ENCODE assay signal across 8 cellular contexts in genomic region chr2:221969087-221969829, GRCh38.
A peak's percentile ranks its signal among the peaks of the same experiment; 100 is the strongest.
DNase-seq lines count a peak whose midpoint lies in the region; ATAC-seq and TF ChIP-seq lines count a peak whose summit lies in the region.

No MANE protein-coding gene starts in this region.

- no peaks in the 10 kb centered on the region for H3K27me3 ChIP-seq in GM06990 (replicated peaks; ENCODE audit: control insufficient read depth, insufficient read depth, low read length)
- peaks cover 0 to 5% (median 0%) of the 10 kb centered on the region in 45 donors for H3K27me3 ChIP-seq in dorsolateral prefrontal cortex

- H3K4me3 ChIP-seq in GM06990 (replicated peaks; ENCODE audit: low read depth, low read length) (no peak overlapping the region), dorsolateral prefrontal cortex (no peak overlapping the region)

- no peak overlapping the region for H3K27ac Mint-ChIP-seq in T-helper 2 cell treated with Interferon-gamma antibody and Interleukin-4, amounts not matched to agents 5 μg/mL and 100 μg/mL, for 36 hours

- H3K36me3 ChIP-seq in GM06990 (ENCODE audit: control insufficient read depth, insufficient read depth, low read length): no peaks in the 10 kb centered on the region

- TF ChIP-seq CTCF in 22Rv1 (IDR thresholded peaks at IDR 0.05) (peak; percentile 82), GM06990 (IDR thresholded peaks at IDR 0.05; ENCODE audit: insufficient read depth, low read length, poor library complexity, severe bottlenecking) (peak; percentile 71), dorsolateral prefrontal cortex (IDR thresholded peaks at IDR 0.05 in 54 of 56, conservative IDR thresholded peaks at IDR 0.05 in 2 of 56; ENCODE audit: low read depth in 1 of 56, partially characterized antibody in 56 of 56) (peak; percentile 38 to 85 (median 70))

- H3K27me3 Mint-ChIP-seq in T-helper 2 cell treated with Interferon-gamma antibody and Interleukin-4, amounts not matched to agents 5 μg/mL and 100 μg/mL, for 36 hours (ENCODE audit: low read depth): no peaks in the 10 kb centered on the region

- ATAC-seq in HG03159 (IDR thresholded peaks at IDR 0.05; ENCODE audit: unreplicated experiment): peak; percentile 86
- no peak for ATAC-seq in HG02571 (IDR thresholded peaks at IDR 0.05; ENCODE audit: unreplicated experiment)

- intact Hi-C loops in dorsolateral prefrontal cortex (cut with DNase I): loop anchor here (5.0 kb wide), 1 partner anchor 397 kb away; the partner anchor contains the start of gene EPHA4 (in 2 of the 2)

- H3K4me1 Mint-ChIP-seq in T-helper 2 cell treated with Interferon-gamma antibody and Interleukin-4, amounts not matched to agents 5 μg/mL and 100 μg/mL, for 36 hours (ENCODE audit: low read depth): no peaks in the 10 kb centered on the region

- DNase-seq in GM06990 (ENCODE audit: extremely low read depth, insufficient read length) (no peak), NCI-H82 treated with DMSO at 0.1 percent for 48 hours (lab: John Stamatoyannopoulos, UW; ENCODE audit: unreplicated experiment) (peak; percentile 8), dorsolateral prefrontal cortex (peak in 6 of 10 donors; percentile 5 to 63 (median 50)), mucosa of gallbladder (ENCODE audit: low spot score) (peak; percentile 15)
- no peak for DNase-seq in T-helper 2 cell treated with Interferon-gamma antibody and Interleukin-4, amounts not matched to agents 5 μg/mL and 100 μg/mL, for 36 hours (ENCODE audit: low spot score)

- H3K36me3 Mint-ChIP-seq in T-helper 2 cell treated with Interferon-gamma antibody and Interleukin-4, amounts not matched to agents 5 μg/mL and 100 μg/mL, for 36 hours (ENCODE audit: low read depth): no peaks in the 10 kb centered on the region

- H3K4me3 Mint-ChIP-seq in T-helper 2 cell treated with Interferon-gamma antibody and Interleukin-4, amounts not matched to agents 5 μg/mL and 100 μg/mL, for 36 hours: no peak overlapping the region

- H3K27ac ChIP-seq in 22Rv1 (no peak overlapping the region), dorsolateral prefrontal cortex (no peak overlapping the region)

- no peaks in the 10 kb centered on the region for H3K9me3 Mint-ChIP-seq in T-helper 2 cell treated with Interferon-gamma antibody and Interleukin-4, amounts not matched to agents 5 μg/mL and 100 μg/mL, for 36 hours

Comparison
In these comparisons a context has a peak if more than half of its experiments do, and no peak if none do; other contexts are left out.
1. DNase-seq: peak in NCI-H82 treated with DMSO at 0.1 percent for 48 hours (single experiment), dorsolateral prefrontal cortex (6 of 10) and mucosa of gallbladder (single experiment); none in GM06990 (single experiment) and T-helper 2 cell treated with Interferon-gamma antibody and Interleukin-4, amounts not matched to agents 5 μg/mL and 100 μg/mL, for 36 hours (single experiment).
2. Peak in every context shown above with its lines, with median percentiles within 50 percentile points of each other: CTCF ChIP-seq.